ENCODE assay signal across 14 cellular contexts in the genomic region with DNA sequence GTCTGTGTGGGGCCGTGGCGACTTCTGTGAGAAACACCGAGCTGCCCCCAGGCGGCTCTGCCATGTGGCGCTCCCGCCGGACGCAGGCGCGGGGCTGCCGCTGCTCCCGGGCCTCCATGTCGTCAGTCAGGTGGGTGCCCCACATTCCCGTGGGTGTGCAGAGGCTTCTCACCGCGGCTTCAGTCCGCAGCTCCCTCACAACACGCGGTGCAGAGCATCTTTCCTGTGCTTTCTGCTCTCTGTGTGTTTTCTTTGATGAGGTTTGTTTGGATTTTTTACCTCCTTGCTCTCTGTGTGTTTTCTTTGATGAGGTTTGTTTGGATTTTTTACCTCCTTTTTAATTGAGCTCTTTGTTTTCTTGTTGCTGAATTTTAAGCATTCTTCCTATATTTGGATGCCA. TPM values are rescaled to one million over a fixed set of nuclear protein-coding genes. Genes with fewer than 3 reads are reported as not detected.
DNase-seq lines count a peak whose midpoint lies in the region; ATAC-seq and TF ChIP-seq lines count a peak whose summit lies in the region.
"Had no signal": no experiment of that assay in that cellular context is flagged by ENCODE, and none has a peak within 500 bp of the region (broad histone marks: within the 10 kb centered on the region; RNA-seq: fewer than 3 reads in every experiment).

No MANE protein-coding gene starts in this region.

- no peaks in the 10 kb centered on the region for H3K27me3 ChIP-seq in CD4-positive, alpha-beta memory T cell (ENCODE audit: insufficient read depth, low read length)

- H3K4me3 ChIP-seq in CD4-positive, alpha-beta memory T cell (ENCODE audit: low read length in 2 of 2) = no peak overlapping the region
- H3K4me3 ChIP-seq: gastrocnemius medialis had no signal

- H3K27ac Mint-ChIP-seq in CD4-positive, alpha-beta memory T cell = peak overlapping the region in 5 of 7 donors; percentile 8 to 59 (median 40)
- peak overlapping the region; percentile 3 for H3K27ac Mint-ChIP-seq in activated CD8-positive, alpha-beta T cell treated with anti-CD3 and anti-CD28 coated beads, Interleukin-2, amount 10 ng/mL, durations not matched to agents 7 days and 5 days
- no peak overlapping the region for H3K27ac Mint-ChIP-seq in chondrocyte (ENCODE audit: unreplicated experiment)
- no peak overlapping the region for H3K27ac Mint-ChIP-seq in natural killer cell

- ATAC-seq in activated CD8-positive, alpha-beta T cell treated with anti-CD3 and anti-CD28 coated beads, Interleukin-2, amount 10 ng/mL, durations not matched to agents 7 days and 5 days = peak; percentile 64
- ATAC-seq in GM21723 (IDR thresholded peaks at IDR 0.05; ENCODE audit: unreplicated experiment) = no peak
- no peak for ATAC-seq in natural killer cell
- no peak for ATAC-seq in GM21737 (IDR thresholded peaks at IDR 0.05; ENCODE audit: unreplicated experiment)
- ATAC-seq: gastrocnemius medialis, left colon, Panc1 had no signal

- peak in 4 of 5 donors; percentile 39 to 55 (median 44) for DNase-seq in CD4-positive, alpha-beta memory T cell
- peak; percentile 43 for DNase-seq in activated CD8-positive, alpha-beta T cell treated with anti-CD3 and anti-CD28 coated beads, Interleukin-2, amount 10 ng/mL, durations not matched to agents 7 days and 5 days
- DNase-seq in chondrocyte (ENCODE audit: low spot score) (peak; percentile 87), natural killer cell (no peak), RWPE1 (ENCODE audit: low spot score) (no peak)
- peak; percentile 16 for DNase-seq in stimulated activated CD4-positive, alpha-beta T cell treated with anti-CD3 and anti-CD28 coated beads, Interleukin-2, amount 100 ng/mL, for 4 hours (ENCODE audit: low read depth)
- DNase-seq: gastrocnemius medialis, Karpas-422, left colon, trophoblast cell had no signal

- H3K4me1 Mint-ChIP-seq in CD4-positive, alpha-beta memory T cell = peaks cover 11 to 20% (median 15%) of the 10 kb centered on the region in 4 donors
- H3K4me1 Mint-ChIP-seq in activated CD8-positive, alpha-beta T cell treated with anti-CD3 and anti-CD28 coated beads, Interleukin-2, amount 10 ng/mL, durations not matched to agents 7 days and 5 days (ENCODE audit: low read depth) = peaks cover 21% of the 10 kb centered on the region
- H3K4me1 Mint-ChIP-seq in chondrocyte (ENCODE audit: low read depth) (no peaks in the 10 kb centered on the region), natural killer cell (peaks cover 8 to 11% of the 10 kb centered on the region in 2 donors)
- H3K4me1 Mint-ChIP-seq: neural crest cell had no signal

- CTCF ChIA-PET in CD4-positive, alpha-beta memory T cell (lab: Charles Lee; ENCODE audit: partially characterized antibody) = interaction anchor here (1.0 to 1.3 kb wide), 2 partner anchors 138 to 190 kb away, joined by 3 to 7 read pairs; no protein-coding TSS in a partner anchor
- CTCF ChIA-PET in activated CD8-positive, alpha-beta T cell treated with anti-CD3 and anti-CD28 coated beads, Interleukin-2, amount 10 ng/mL, durations not matched to agents 7 days and 5 days (lab: Charles Lee) = interaction anchor here (0.7 to 1.0 kb wide), 2 partner anchors 125 to 191 kb away, joined by 3 read pairs; no protein-coding TSS in a partner anchor
- CTCF ChIA-PET in RWPE1 (lab: Yijun Ruan, JAX) = interaction anchor here (0.6 kb wide), 1 partner anchor 566 kb away, joined by 4 read pairs; no protein-coding TSS in a partner anchor

- peaks cover 19% of the 10 kb centered on the region for H3K4me1 ChIP-seq in CD4-positive, alpha-beta memory T cell (ENCODE audit: insufficient read depth, low read length)
- H3K4me1 ChIP-seq: gastrocnemius medialis had no signal

- no peak overlapping the region for H3K27ac ChIP-seq in CD4-positive, alpha-beta memory T cell (ENCODE audit: low read depth, low read length)
- no peak overlapping the region for H3K27ac ChIP-seq in RWPE1
- H3K27ac ChIP-seq: gastrocnemius medialis had no signal

- no peaks in the 10 kb centered on the region for H3K36me3 ChIP-seq in CD4-positive, alpha-beta memory T cell (ENCODE audit: insufficient read depth, low read length)
- H3K36me3 ChIP-seq: gastrocnemius medialis had no signal

- POLR2A ChIA-PET in CD4-positive, alpha-beta memory T cell (lab: Charles Lee; ENCODE audit: partially characterized antibody) = interaction anchor here (1.0 kb wide), 1 partner anchor 136 kb away, joined by 6 read pairs; no protein-coding TSS in a partner anchor
- POLR2A ChIA-PET in activated CD8-positive, alpha-beta T cell treated with anti-CD3 and anti-CD28 coated beads, Interleukin-2, amount 10 ng/mL, durations not matched to agents 7 days and 5 days (lab: Charles Lee) = interaction anchor here (1.0 kb wide), 1 partner anchor 144 kb away, joined by 3 read pairs; no protein-coding TSS in a partner anchor
- POLR2A ChIA-PET in RWPE1 (lab: Yijun Ruan, JAX; ENCODE audit: low non-redundant PET) = no interaction called here

- no peaks in the 10 kb centered on the region for H3K9me3 ChIP-seq in CD4-positive, alpha-beta memory T cell (ENCODE audit: control insufficient read depth in 1 of 2, low read length in 2 of 2)
- H3K9me3 ChIP-seq: gastrocnemius medialis had no signal

- peaks cover 5 to 18% of the 10 kb centered on the region in 2 donors for H3K27me3 Mint-ChIP-seq in CD4-positive, alpha-beta memory T cell
- H3K27me3 Mint-ChIP-seq in activated CD8-positive, alpha-beta T cell treated with anti-CD3 and anti-CD28 coated beads, Interleukin-2, amount 10 ng/mL, durations not matched to agents 7 days and 5 days (ENCODE audit: low read depth) = peaks cover 28% of the 10 kb centered on the region
- H3K27me3 Mint-ChIP-seq in chondrocyte (ENCODE audit: low read depth) (peaks cover 48% of the 10 kb centered on the region), natural killer cell (ENCODE audit: low read depth in 2 of 2) (peaks cover 11% of the 10 kb centered on the region in 2 donors)

- no peak for TF ChIP-seq CTCF in chondrocyte (IDR thresholded peaks at IDR 0.05)
- TF ChIP-seq CTCF in natural killer cell (IDR thresholded peaks at IDR 0.05) = no peak
- TF ChIP-seq CTCF in RWPE1 (conservative IDR thresholded peaks at IDR 0.05; ENCODE audit: low read depth) = no peak

- H3K36me3 Mint-ChIP-seq in CD4-positive, alpha-beta memory T cell = no peaks in the 10 kb centered on the region
- H3K36me3 Mint-ChIP-seq in activated CD8-positive, alpha-beta T cell treated with anti-CD3 and anti-CD28 coated beads, Interleukin-2, amount 10 ng/mL, durations not matched to agents 7 days and 5 days (ENCODE audit: low read depth) = no peaks in the 10 kb centered on the region
- H3K36me3 Mint-ChIP-seq in chondrocyte (ENCODE audit: low read depth) (peaks cover 1% of the 10 kb centered on the region), natural killer cell (no peaks in the 10 kb centered on the region)

- intact Hi-C loops in CD4-positive, alpha-beta memory T cell (cut with micrococcal nuclease) = loop anchor here (10.0 kb wide), 1 partner anchor 190 kb away; no protein-coding TSS in a partner anchor
- intact Hi-C loops in natural killer cell (cut with micrococcal nuclease) = loop anchor here (10.0 kb wide), 1 partner anchor 190 kb away; no protein-coding TSS in a partner anchor

- H3K4me3 Mint-ChIP-seq in CD4-positive, alpha-beta memory T cell = peak overlapping the region; percentile 22 to 79 (median 63)
- H3K4me3 Mint-ChIP-seq in activated CD8-positive, alpha-beta T cell treated with anti-CD3 and anti-CD28 coated beads, Interleukin-2, amount 10 ng/mL, durations not matched to agents 7 days and 5 days = peak overlapping the region; percentile 45
- no peak overlapping the region for H3K4me3 Mint-ChIP-seq in chondrocyte (ENCODE audit: unreplicated experiment)
- H3K4me3 Mint-ChIP-seq in natural killer cell = no peak overlapping the region
- H3K4me3 Mint-ChIP-seq: neural crest cell had no signal

- H3K9me3 Mint-ChIP-seq in CD4-positive, alpha-beta memory T cell = no peaks in the 10 kb centered on the region
- no peaks in the 10 kb centered on the region for H3K9me3 Mint-ChIP-seq in activated CD8-positive, alpha-beta T cell treated with anti-CD3 and anti-CD28 coated beads, Interleukin-2, amount 10 ng/mL, durations not matched to agents 7 days and 5 days (ENCODE audit: insufficient read depth)
- H3K9me3 Mint-ChIP-seq in chondrocyte (ENCODE audit: low read depth) = no peaks in the 10 kb centered on the region
- no peaks in the 10 kb centered on the region for H3K9me3 Mint-ChIP-seq in natural killer cell
- H3K9me3 Mint-ChIP-seq: neural crest cell had no signal

RNA-seq across cellular contexts. Expression of a gene that starts 13.0 kb away (rescaled TPM):
- total RNA-seq in CD4-positive, alpha-beta memory T cell = not detected
- polyA plus RNA-seq in CD4-positive, alpha-beta memory T cell = not detected
- not detected for total RNA-seq in activated CD8-positive, alpha-beta T cell treated with anti-CD3 and anti-CD28 coated beads, Interleukin-2, amount 10 ng/mL, durations not matched to agents 7 days and 5 days
- total RNA-seq in chondrocyte = not detected in 3 replicates
- not detected for total RNA-seq in natural killer cell
- total RNA-seq: gastrocnemius medialis, neural crest cell had no signal

RNA-seq across cellular contexts. Expression of a gene that starts 22.0 kb away (rescaled TPM):
- not detected for total RNA-seq in CD4-positive, alpha-beta memory T cell
- polyA plus RNA-seq in CD4-positive, alpha-beta memory T cell = not detected
- total RNA-seq in activated CD8-positive, alpha-beta T cell treated with anti-CD3 and anti-CD28 coated beads, Interleukin-2, amount 10 ng/mL, durations not matched to agents 7 days and 5 days = not detected
- total RNA-seq in chondrocyte (not detected in 3 replicates), natural killer cell (not detected)
- total RNA-seq: gastrocnemius medialis, neural crest cell had no signal

Comparison
In these comparisons a context has a peak if more than half of its experiments do, and no peak if none do; other contexts are left out.
1. DNase-seq: peak in CD4-positive, alpha-beta memory T cell (4 of 5), activated CD8-positive, alpha-beta T cell treated with anti-CD3 and anti-CD28 coated beads, Interleukin-2, amount 10 ng/mL, durations not matched to agents 7 days and 5 days (single experiment), chondrocyte (single experiment) and stimulated activated CD4-positive, alpha-beta T cell treated with anti-CD3 and anti-CD28 coated beads, Interleukin-2, amount 100 ng/mL, for 4 hours (single experiment); none in natural killer cell (single experiment) and RWPE1 (single experiment).
2. H3K27ac Mint-ChIP-seq: peak in CD4-positive, alpha-beta memory T cell (5 of 7) and activated CD8-positive, alpha-beta T cell treated with anti-CD3 and anti-CD28 coated beads, Interleukin-2, amount 10 ng/mL, durations not matched to agents 7 days and 5 days (single experiment); none in chondrocyte (single experiment) and natural killer cell (0 of 2).
3. H3K4me3 Mint-ChIP-seq: peak in CD4-positive, alpha-beta memory T cell (8 of 8) and activated CD8-positive, alpha-beta T cell treated with anti-CD3 and anti-CD28 coated beads, Interleukin-2, amount 10 ng/mL, durations not matched to agents 7 days and 5 days (single experiment); none in chondrocyte (single experiment) and natural killer cell (single experiment).